20 cellular contexts compared by ENCODE assay signal in the genomic region with DNA sequence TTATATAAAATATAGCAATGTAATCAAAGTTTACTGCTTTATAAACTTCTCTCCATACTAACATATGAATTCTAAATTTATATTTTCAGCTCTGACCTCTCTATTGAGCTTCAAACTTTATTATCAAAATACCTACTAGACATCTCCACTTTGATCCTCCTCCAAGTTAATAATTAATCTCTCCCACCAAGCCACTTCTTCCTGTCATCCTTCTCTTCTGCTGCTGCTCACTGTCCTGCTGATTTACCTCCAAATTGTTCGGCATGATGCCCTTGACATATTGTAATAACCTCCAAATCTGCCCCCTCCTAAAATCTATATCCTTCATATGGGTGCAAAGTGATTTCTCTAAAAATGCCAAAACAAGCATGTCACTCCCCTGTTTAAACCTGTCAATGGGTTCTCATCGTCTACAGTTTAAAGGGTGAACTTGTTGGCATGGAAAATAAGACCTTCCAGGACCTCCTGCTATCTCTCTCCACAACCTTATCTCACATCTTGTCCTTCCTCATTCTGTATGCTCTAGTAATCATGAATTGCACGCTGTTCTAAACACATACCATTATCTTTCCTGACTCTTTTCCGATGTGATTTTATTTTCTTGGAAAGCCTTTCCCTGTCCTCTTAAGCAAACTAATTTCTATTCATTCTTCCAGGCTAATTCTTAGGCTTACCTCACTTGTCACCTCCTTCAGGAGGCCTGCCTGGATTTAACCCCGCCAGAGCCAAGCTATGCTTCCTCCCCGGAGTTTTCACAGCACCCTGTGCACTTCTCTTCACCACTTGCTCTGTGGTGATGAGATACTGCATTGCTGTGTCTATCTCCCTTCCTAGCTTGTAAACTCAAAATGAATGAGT. TPM values are rescaled to one million over a fixed set of nuclear protein-coding genes. Genes with fewer than 3 reads are reported as not detected.
DNase-seq lines count a peak whose midpoint lies in the region; ATAC-seq, FAIRE-seq and TF ChIP-seq lines count a peak whose summit lies in the region.
"Had no signal": no experiment of that assay in that cellular context is flagged by ENCODE, and none has a peak within 500 bp of the region (broad histone marks: within the 10 kb centered on the region; RNA-seq: fewer than 3 reads in every experiment).

No MANE protein-coding gene starts in this region.

- FAIRE-seq in astrocyte (lab: Jason Lieb, UNC) (peak; percentile 29), GM12892 (lab: Jason Lieb, UNC) (no peak)
- FAIRE-seq: A204.1, D721Med, GM12878 had no signal

- no peak overlapping the region for H3K4me3 Mint-ChIP-seq in astrocyte (ENCODE audit: unreplicated experiment)
- H3K4me3 Mint-ChIP-seq: T-cell had no signal

- H3K9me3 ChIP-seq in astrocyte (ENCODE audit: insufficient read depth, low read depth, low read length) = no peaks in the 10 kb centered on the region
- H3K9me3 ChIP-seq: BE2C, MG63 had no signal

- no peaks in the 10 kb centered on the region for H3K36me3 Mint-ChIP-seq in astrocyte (ENCODE audit: low read depth, unreplicated experiment)
- H3K36me3 Mint-ChIP-seq: T-cell had no signal

- peak; percentile 25 for ATAC-seq in left lobe of liver
- ATAC-seq: GM12878, T-cell had no signal

- no peak overlapping the region for H3K4me3 ChIP-seq in astrocyte (ENCODE audit: insufficient read depth, low read depth, low read length)
- H3K4me3 ChIP-seq: GM12878, MG63, SK-N-MC had no signal

- H3K27me3 ChIP-seq in astrocyte (ENCODE audit: insufficient read depth, low read length) = peaks cover 21% of the 10 kb centered on the region
- H3K27me3 ChIP-seq: BE2C, MG63 had no signal

- no peak for TF ChIP-seq CTCF in astrocyte (IDR thresholded peaks at IDR 0.05; ENCODE audit: insufficient read depth, low read depth, low read length)

- DNase-seq in ACHN = peak; percentile 12
- peak; percentile 34 for DNase-seq in HuH-7 (ENCODE audit: low spot score)
- DNase-seq in astrocyte (ENCODE audit: low read depth) = no peak
- DNase-seq in left lobe of liver (ENCODE audit: low spot score) = no peak
- no peak for DNase-seq in NCI-H1105 treated with DMSO at 0.1 percent for 48 hours (lab: John Stamatoyannopoulos, UW)
- DNase-seq in GF-D8 (lab: John Stamatoyannopoulos, UW) = no peak
- DNase-seq in GM12892 (ENCODE audit: insufficient read length) = no peak
- DNase-seq: DMS79, Kasumi-1, MG63, NCI-H1417 treated with DMSO at 0.1 percent for 48 hours, NCI-H187, NCI-H526 treated with DMSO at 0.1 percent for 48 hours, Right ventricle myocardium superior, T-cell had no signal

- H3K79me2 ChIP-seq in astrocyte (ENCODE audit: insufficient read depth, low read length) = no peaks in the 10 kb centered on the region

- no peak overlapping the region for H3K4me2 ChIP-seq in astrocyte (ENCODE audit: low read length)

- no peak overlapping the region for H3K27ac Mint-ChIP-seq in astrocyte (ENCODE audit: unreplicated experiment)
- H3K27ac Mint-ChIP-seq: T-cell had no signal

- no peak overlapping the region for H3K9ac ChIP-seq in astrocyte (ENCODE audit: low read length)

- TF ChIP-seq POLR2A in GM12892 (IDR thresholded peaks at IDR 0.05; ENCODE audit: low read depth, low read length) = no peak

- no peak overlapping the region for H2AFZ ChIP-seq in astrocyte (ENCODE audit: low read depth, low read length)

- in situ Hi-C loops in ACHN (cut with HindIII; ENCODE audit: low pct_ligation_motif_present, low pct_unique_long_range_greater_than_20kb, low sequenced_read_pairs) = no loop called here

- H3K4me1 ChIP-seq in astrocyte (ENCODE audit: insufficient read depth, low read length) = peaks cover 17% of the 10 kb centered on the region

- H3K27ac ChIP-seq in astrocyte (ENCODE audit: low read depth, low read length) = no peak overlapping the region
- H3K27ac ChIP-seq: SK-N-MC had no signal

- H3K36me3 ChIP-seq in astrocyte (ENCODE audit: insufficient read depth, low read length) = no peaks in the 10 kb centered on the region
- H3K36me3 ChIP-seq: BE2C, MG63 had no signal

- peaks cover 8% of the 10 kb centered on the region for H3K27me3 Mint-ChIP-seq in astrocyte (ENCODE audit: low read depth, unreplicated experiment)

- H4K20me1 ChIP-seq in astrocyte (ENCODE audit: insufficient read depth, low read length) = no peaks in the 10 kb centered on the region

- H3K4me1 Mint-ChIP-seq in astrocyte (ENCODE audit: low read depth, unreplicated experiment) = peaks cover 20% of the 10 kb centered on the region
- H3K4me1 Mint-ChIP-seq: T-cell had no signal

- no peaks in the 10 kb centered on the region for H3K9me3 Mint-ChIP-seq in astrocyte (ENCODE audit: unreplicated experiment)
- H3K9me3 Mint-ChIP-seq: T-cell had no signal

RNA-seq across cellular contexts. Expression of a gene that starts 52.1 kb away (rescaled TPM):
- total RNA-seq in astrocyte (38.4 and 39.1 TPM in 2 replicates), left lobe of liver (2.9 TPM)
- polyA plus RNA-seq in GM12892 (2012; ENCODE audit: missing spikeins) = 82.7 TPM

Comparison
In these comparisons a context has a peak if more than half of its experiments do, and no peak if none do; other contexts are left out.
1. DNase-seq: peak in ACHN (single experiment) and HuH-7 (single experiment); none in astrocyte (single experiment), left lobe of liver (single experiment), NCI-H1105 treated with DMSO at 0.1 percent for 48 hours (single experiment), GF-D8 (single experiment) and GM12892 (single experiment).